ENCODE assay signal across 17 cellular contexts in genomic region chr2:172955587-172955986, GRCh38.
DNase-seq lines count a peak whose midpoint lies in the region; ATAC-seq and TF ChIP-seq lines count a peak whose summit lies in the region.
"Had no signal": no experiment of that assay in that cellular context is flagged by ENCODE, and none has a peak within 500 bp of the region (broad histone marks: within the 10 kb centered on the region; RNA-seq: fewer than 3 reads in every experiment).

No MANE protein-coding gene starts in this region.

- H3K9me3 ChIP-seq in breast epithelium (no peaks in the 10 kb centered on the region), mammary epithelial cell (replicated peaks; ENCODE audit: insufficient read depth, low read length) (no peaks in the 10 kb centered on the region), PC-9 (ENCODE audit: insufficient read depth, low read depth) (peaks cover 15% of the 10 kb centered on the region; the same call in 1 of the 2 replicates), trophoblast cell (ENCODE audit: insufficient read depth, low read depth, low read length) (peaks cover 2% of the 10 kb centered on the region), neuronal stem cell (replicated peaks in 1 of 2; ENCODE audit: control insufficient read depth in 2 of 2, insufficient read depth in 1 of 2, low read depth in 1 of 2, low read length in 2 of 2) (no peaks in the 10 kb centered on the region)
- H3K9me3 ChIP-seq: A549 had no signal

- H4K12ac ChIP-seq in trophoblast cell (ENCODE audit: low read depth, low read length) = no peak overlapping the region

- H3K9ac ChIP-seq in mammary epithelial cell (ENCODE audit: insufficient read depth, low read length) (no peak overlapping the region), trophoblast cell (ENCODE audit: low read length) (no peak overlapping the region), neuronal stem cell (ENCODE audit: low read depth, low read length, poor library complexity) (no peak overlapping the region)
- H3K9ac ChIP-seq: GM23248 had no signal

- H2BK120ac ChIP-seq in trophoblast cell (ENCODE audit: insufficient read depth, low read length, poor library complexity) (no peak overlapping the region), neuronal stem cell (ENCODE audit: low read depth, low read length) (no peak overlapping the region)

- H2AFZ ChIP-seq in mammary epithelial cell (ENCODE audit: low read depth, low read length) = no peak overlapping the region
- no peak overlapping the region for H2AFZ ChIP-seq in PC-9
- no peak overlapping the region for H2AFZ ChIP-seq in trophoblast cell (ENCODE audit: insufficient read depth, low read length, poor library complexity)
- H2AFZ ChIP-seq in neuronal stem cell (ENCODE audit: low read length) = no peak overlapping the region
- H2AFZ ChIP-seq: GM23248 had no signal

- H2BK12ac ChIP-seq in trophoblast cell (ENCODE audit: low read length) (no peak overlapping the region), neuronal stem cell (ENCODE audit: low read length) (no peak overlapping the region)

- intact Hi-C loops in breast epithelium (cut with DNase I; ENCODE audit: low total_unique reads) (no loop called here), mammary epithelial cell (cut with micrococcal nuclease) (no loop called here), PC-9 (cut with micrococcal nuclease; ENCODE audit: unreplicated experiment) (loop anchor here (2.0 kb wide), 1 partner anchor 25 kb away; no protein-coding TSS in a partner anchor)

- no peaks in the 10 kb centered on the region for H3K4me1 ChIP-seq in breast epithelium
- no peaks in the 10 kb centered on the region for H3K4me1 ChIP-seq in mammary epithelial cell (ENCODE audit: insufficient read depth, low read length)
- H3K4me1 ChIP-seq in PC-9 (replicated peaks; ENCODE audit: insufficient read depth) = peaks cover 44% of the 10 kb centered on the region
- peaks cover 9 to 15% of the 10 kb centered on the region in 2 experiments for H3K4me1 ChIP-seq in trophoblast cell (ENCODE audit: control insufficient read depth in 1 of 2, insufficient read depth in 2 of 2, low read length in 2 of 2)
- H3K4me1 ChIP-seq in neuronal stem cell (ENCODE audit: control insufficient read depth in 2 of 2, insufficient read depth in 1 of 2, low read depth in 1 of 2, low read length in 2 of 2) = peaks cover 0 to 1% of the 10 kb centered on the region in 2 donors
- H3K4me1 ChIP-seq: A549 had no signal

- H2AK5ac ChIP-seq in trophoblast cell (ENCODE audit: low read length) = no peak overlapping the region
- no peak overlapping the region for H2AK5ac ChIP-seq in neuronal stem cell (ENCODE audit: low read depth, low read length)

- H3K4me2 ChIP-seq in mammary epithelial cell (ENCODE audit: insufficient read depth, low read depth, low read length) (no peak overlapping the region), PC-9 (peak overlapping the region; percentile 74), trophoblast cell (ENCODE audit: low read length) (no peak overlapping the region), neuronal stem cell (ENCODE audit: insufficient read depth, low read length, poor library complexity, severe bottlenecking) (no peak overlapping the region)
- H3K4me2 ChIP-seq: A549 had no signal

- dilution Hi-C loops in mammary epithelial cell (cut with HindIII; ENCODE audit: low sequenced_read_pairs) = no loop called here

- no peak for ATAC-seq in HG02798 (IDR thresholded peaks at IDR 0.05; ENCODE audit: poor library complexity, unreplicated experiment)
- ATAC-seq: A549, HepG2 had no signal

- H4K20me1 ChIP-seq in mammary epithelial cell (ENCODE audit: insufficient read depth, low read length) (no peaks in the 10 kb centered on the region), PC-9 (ENCODE audit: insufficient read depth) (no peaks in the 10 kb centered on the region)

- 87% methylated on average over 11 of the region's 11 CpGs for WGBS in mammary epithelial cell (ENCODE audit: low coverage, missing lambda C conversion rate)
- WGBS in trophoblast cell (ENCODE audit: extremely low coverage, insufficient coverage, insufficient read length) = no CpG with 5 or more reads among the region's 11 CpGs
- no CpG with 5 or more reads among the region's 11 CpGs for WGBS in neuronal stem cell (ENCODE audit: extremely low coverage in 2 of 2, insufficient read length in 2 of 2, insufficient replicate concordance in 1 of 2), 2 donors

- H3K79me1 ChIP-seq in trophoblast cell (ENCODE audit: low read length) = peaks cover 2% of the 10 kb centered on the region
- no peaks in the 10 kb centered on the region for H3K79me1 ChIP-seq in neuronal stem cell (ENCODE audit: low read depth, low read length)

- no peak overlapping the region for H3K4ac ChIP-seq in trophoblast cell (ENCODE audit: low read depth, low read length)
- no peak overlapping the region for H3K4ac ChIP-seq in neuronal stem cell (ENCODE audit: low read length)

- peak overlapping the region; percentile 70 for H3K27ac ChIP-seq in breast epithelium
- no peak overlapping the region for H3K27ac ChIP-seq in mammary epithelial cell (ENCODE audit: insufficient read depth, low read depth, low read length)
- H3K27ac ChIP-seq in PC-9 = peak overlapping the region; percentile 85
- H3K27ac ChIP-seq in trophoblast cell (ENCODE audit: low read depth, low read length) = no peak overlapping the region
- no peak overlapping the region for H3K27ac ChIP-seq in neuronal stem cell (replicated peaks; ENCODE audit: low read length)
- H3K27ac ChIP-seq: 22Rv1, A549, C4-2B, GM23248 had no signal

- H3K36me3 ChIP-seq in breast epithelium (no peaks in the 10 kb centered on the region), mammary epithelial cell (ENCODE audit: insufficient read depth, low read length) (no peaks in the 10 kb centered on the region), PC-9 (ENCODE audit: low read depth) (no peaks in the 10 kb centered on the region), trophoblast cell (ENCODE audit: control insufficient read depth in 1 of 2, insufficient read depth in 2 of 2, low read length in 2 of 2) (no peaks in the 10 kb centered on the region), neuronal stem cell (replicated peaks in 1 of 2; ENCODE audit: control insufficient read depth in 2 of 2, insufficient read depth in 2 of 2, low read length in 2 of 2) (no peaks in the 10 kb centered on the region)

- no peak for TF ChIP-seq POLR2A in breast epithelium (IDR thresholded peaks at IDR 0.05)

- H3K14ac ChIP-seq in trophoblast cell (ENCODE audit: low read length) (no peak overlapping the region), neuronal stem cell (ENCODE audit: low read length) (no peak overlapping the region)

- H2BK5ac ChIP-seq in trophoblast cell (ENCODE audit: low read depth, low read length, poor library complexity) = no peak overlapping the region
- no peak overlapping the region for H2BK5ac ChIP-seq in neuronal stem cell (ENCODE audit: low read length)

- no peak overlapping the region for H3K4me3 ChIP-seq in breast epithelium
- H3K4me3 ChIP-seq in mammary epithelial cell (replicated peaks in 1 of 3; ENCODE audit: insufficient read depth in 1 of 3, low read depth in 2 of 3, low read length in 3 of 3) = no peak overlapping the region
- H3K4me3 ChIP-seq in PC-9 = no peak overlapping the region
- H3K4me3 ChIP-seq in trophoblast cell (ENCODE audit: low read depth, low read length) = no peak overlapping the region
- H3K4me3 ChIP-seq in neuronal stem cell (ENCODE audit: low read length in 2 of 2) = no peak overlapping the region
- H3K4me3 ChIP-seq: A549, GM23248 had no signal

- BruUV-seq in mammary epithelial cell (replicated peaks; lab: Mats Ljungman, UMichigan) (no TSS peak), PC-9 (replicated peaks; lab: Mats Ljungman, UMichigan) (no TSS peak)

- H3K23ac ChIP-seq in trophoblast cell (ENCODE audit: low read length) (no peak overlapping the region), neuronal stem cell (ENCODE audit: low read depth, low read length, poor library complexity) (no peak overlapping the region)

- H4K91ac ChIP-seq in trophoblast cell (ENCODE audit: low read depth, low read length) (peak overlapping the region; percentile 4), neuronal stem cell (ENCODE audit: low read depth, low read length, poor library complexity) (no peak overlapping the region)

- POLR2A ChIA-PET in PC-9 (lab: Charles Lee; ENCODE audit: unreplicated experiment) = no interaction called here

- peaks cover 20% of the 10 kb centered on the region for H3F3A ChIP-seq in PC-9 (ENCODE audit: insufficient read depth, low read depth)

- H2BK15ac ChIP-seq in neuronal stem cell (ENCODE audit: low read length) = no peak overlapping the region

- in situ Hi-C loops in mammary epithelial cell (cut with MboI; ENCODE audit: low sequenced_read_pairs in 2 of 2) = no loop called here

- TF ChIP-seq CTCF in breast epithelium (IDR thresholded peaks at IDR 0.05) (no peak), mammary epithelial cell (conservative IDR thresholded peaks at IDR 0.05 in 1 of 2, IDR thresholded peaks at IDR 0.05 in 1 of 2; ENCODE audit: extremely low read depth in 1 of 2, insufficient read depth in 1 of 2, low read depth in 1 of 2, low read length in 2 of 2) (no peak), PC-9 (conservative IDR thresholded peaks at IDR 0.05) (no peak)

- H3K27me3 ChIP-seq in breast epithelium (no peaks in the 10 kb centered on the region), mammary epithelial cell (ENCODE audit: insufficient read depth, low read length) (no peaks in the 10 kb centered on the region), PC-9 (ENCODE audit: insufficient read depth, low read depth) (no peaks in the 10 kb centered on the region), trophoblast cell (ENCODE audit: insufficient read depth, low read length) (no peaks in the 10 kb centered on the region), neuronal stem cell (ENCODE audit: control insufficient read depth in 3 of 3, insufficient read depth in 3 of 3, low read depth in 1 of 3, low read length in 3 of 3) (no peaks in the 10 kb centered on the region)

- H3K18ac ChIP-seq in trophoblast cell (ENCODE audit: low read length) (no peak overlapping the region), neuronal stem cell (ENCODE audit: low read length) (no peak overlapping the region)

- CTCF ChIA-PET in mammary epithelial cell (lab: Charles Lee; ENCODE audit: low non-redundant PET) (no interaction called here), PC-9 (lab: Charles Lee) (no interaction called here)

- H3K79me2 ChIP-seq in mammary epithelial cell (ENCODE audit: insufficient read depth, low read length) (no peaks in the 10 kb centered on the region), PC-9 (ENCODE audit: low read depth) (no peaks in the 10 kb centered on the region), trophoblast cell (ENCODE audit: control insufficient read depth, insufficient read depth, low read length, poor library complexity) (no peaks in the 10 kb centered on the region)

- DNase-seq in breast epithelium (ENCODE audit: low spot score in 2 of 2) (no peak), mammary epithelial cell (no peak), PC-9 (no peak), trophoblast cell (no peak), neuronal stem cell (ENCODE audit: low spot score) (no peak), middle frontal gyrus (ENCODE audit: extremely low spot score, low spot score) (no peak)
- DNase-seq: AML-193; CD4-positive, alpha-beta T cell; DMS153; DMS79; GDM1; GM23248 had no signal

- no peaks in the 10 kb centered on the region for H3K9me2 ChIP-seq in PC-9 (ENCODE audit: insufficient read depth)

- H4K8ac ChIP-seq in trophoblast cell (ENCODE audit: low read depth, low read length) (no peak overlapping the region), neuronal stem cell (ENCODE audit: low read depth, low read length) (no peak overlapping the region)

Comparison
In these comparisons a context has a peak if more than half of its experiments do, and no peak if none do; other contexts are left out.
1. H3K27ac ChIP-seq: peak in breast epithelium (2 of 2) and PC-9 (single experiment); none in mammary epithelial cell (single experiment), trophoblast cell (single experiment) and neuronal stem cell (single experiment).